In the genomic region with DNA sequence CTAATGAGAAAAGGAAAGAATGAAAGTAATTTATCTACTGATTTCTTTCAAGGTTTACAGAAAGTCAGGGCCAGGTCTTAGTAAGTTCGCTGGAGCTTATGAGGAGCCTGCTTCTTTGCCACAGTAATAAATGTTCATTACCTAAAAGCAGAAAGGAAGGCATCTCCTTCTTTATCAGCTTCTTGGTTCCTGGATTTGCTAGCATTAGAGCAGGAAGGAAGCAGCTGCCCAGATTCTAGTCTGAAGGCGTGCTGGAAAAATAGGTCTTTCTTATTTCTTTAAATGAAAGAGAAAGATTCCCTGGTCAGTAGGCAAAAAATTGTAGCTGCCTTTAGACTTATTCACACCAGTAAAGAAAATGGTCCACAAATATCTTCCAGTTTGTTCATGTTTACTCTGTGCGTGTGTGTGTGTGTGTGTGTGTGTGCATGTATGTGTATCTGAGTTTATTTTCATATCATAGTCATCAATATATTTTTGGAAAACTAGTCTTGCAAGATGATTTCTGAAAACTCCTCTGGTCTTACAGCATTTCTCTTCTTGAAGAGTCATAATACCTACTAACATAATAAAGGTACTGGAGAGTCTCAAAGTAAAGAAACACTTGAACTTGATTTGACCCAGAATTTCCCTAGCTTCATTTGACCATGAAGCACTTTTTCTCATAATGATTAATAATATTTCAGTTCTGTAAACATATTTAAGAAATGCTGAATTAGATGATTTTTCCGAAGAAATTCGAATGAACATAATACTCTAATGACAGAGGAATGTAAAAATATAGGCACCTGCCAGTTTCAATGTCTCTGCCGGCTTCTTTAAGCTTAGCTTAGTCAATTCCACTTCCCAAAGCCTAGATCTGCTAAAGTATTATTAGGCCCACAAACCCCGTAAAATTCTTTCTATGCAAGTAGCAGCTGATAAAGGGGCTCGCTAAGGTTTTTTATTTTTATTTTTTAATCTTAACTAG, we compare ENCODE assay signal across 10 cellular contexts.
DNase-seq lines count a peak whose midpoint lies in the region; ATAC-seq and TF ChIP-seq lines count a peak whose summit lies in the region.
"Had no signal": no experiment of that assay in that cellular context is flagged by ENCODE, and none has a peak within 500 bp of the region (broad histone marks: within the 10 kb centered on the region; RNA-seq: fewer than 3 reads in every experiment).

No MANE protein-coding gene starts in this region.

- peak; percentile 59 for ATAC-seq in GM21528 (IDR thresholded peaks at IDR 0.05; ENCODE audit: low FRiP score, unreplicated experiment)
- peak; percentile 33 to 65 for ATAC-seq in lower lobe of right lung
- no peak for ATAC-seq in esophagus mucosa
- ATAC-seq in activated CD4-positive, CD25-positive, alpha-beta regulatory T cell treated with anti-CD3 and anti-CD28 coated beads, Interleukin-2, amount 50 U/mL, for 24 hours, result no peak

- H3K36me3 ChIP-seq in SJSA1 (no peaks in the 10 kb centered on the region), lower lobe of right lung (no peaks in the 10 kb centered on the region), WERI-Rb-1 (no peaks in the 10 kb centered on the region)

- H3K4me1 ChIP-seq in SJSA1 (replicated peaks), result peaks cover 40% of the 10 kb centered on the region
- H3K4me1 ChIP-seq in lower lobe of right lung, result peaks cover 54% of the 10 kb centered on the region

- TF ChIP-seq CTCF in lower lobe of right lung (IDR thresholded peaks at IDR 0.05), result no peak
- no peak for TF ChIP-seq CTCF in WERI-Rb-1 (IDR thresholded peaks at IDR 0.05; ENCODE audit: low read depth, low read length)

- H3K27me3 ChIP-seq in SJSA1 (replicated peaks) (no peaks in the 10 kb centered on the region), lower lobe of right lung (ENCODE audit: low read depth) (no peaks in the 10 kb centered on the region), WERI-Rb-1 (ENCODE audit: insufficient read depth, low read depth, severe bottlenecking) (no peaks in the 10 kb centered on the region)

- no peak overlapping the region for H3K4me3 ChIP-seq in SJSA1
- H3K4me3 ChIP-seq in lower lobe of right lung, result no peak overlapping the region
- no peak overlapping the region for H3K4me3 ChIP-seq in WERI-Rb-1 (ENCODE audit: low read depth, low read length)

- H3K27ac ChIP-seq in SJSA1 (peak overlapping the region; percentile 68), lower lobe of right lung (peak overlapping the region; percentile 78), WERI-Rb-1 (no peak overlapping the region)

- H3K9me3 ChIP-seq in SJSA1 (replicated peaks) (no peaks in the 10 kb centered on the region), lower lobe of right lung (no peaks in the 10 kb centered on the region), WERI-Rb-1 (ENCODE audit: severe bottlenecking) (no peaks in the 10 kb centered on the region)

- DNase-seq in Caki2 (ENCODE audit: low read depth), result peak; percentile 59
- DNase-seq in SJSA1 (ENCODE audit: low read depth in 1 of 2, low spot score in 2 of 2), result peak in 1 of 2 experiments; percentile 12
- no peak for DNase-seq in lower lobe of right lung
- no peak for DNase-seq in WERI-Rb-1
- no peak for DNase-seq in SKM-1 treated with dmso at 0.1 percent for 144 hours (lab: John Stamatoyannopoulos, UW; ENCODE audit: unreplicated experiment)
- DNase-seq: activated CD4-positive, alpha-beta memory T cell treated with anti-CD3 and anti-CD28 coated beads, Interleukin-2, amount 10 ng/mL, durations not matched to agents 7 days and 5 days; naive B cell had no signal

- intact Hi-C loops in lower lobe of right lung (cut with DNase I), result no loop called here

- in situ Hi-C loops in Caki2 (cut with HindIII; ENCODE audit: low pct_unique_long_range_greater_than_20kb, low sequenced_read_pairs), result no loop called here

Comparison
In these comparisons a context has a peak if more than half of its experiments do, and no peak if none do; other contexts are left out.
1. ATAC-seq: peak in GM21528 (single experiment) and lower lobe of right lung (2 of 2); none in esophagus mucosa (single experiment) and activated CD4-positive, CD25-positive, alpha-beta regulatory T cell treated with anti-CD3 and anti-CD28 coated beads, Interleukin-2, amount 50 U/mL, for 24 hours (0 of 2).